ENCODE assay signal across 1 cellular context in genomic region chr7:127791790-127792189, GRCh38.
TF ChIP-seq lines count a peak whose summit lies in the region.

No MANE protein-coding gene starts in this region.

TF ChIP-seq in IMR-90, 13 proteins besides CTCF, POLR2A, EP300 and RAD21:
- TF ChIP-seq ELK1 (IDR thresholded peaks at IDR 0.05; ENCODE audit: borderline replicate concordance, low read depth, low read length) (no peak), RFX5 (IDR thresholded peaks at IDR 0.05; ENCODE audit: low read depth, low read length) (no peak), CEBPB (IDR thresholded peaks at IDR 0.05; ENCODE audit: low read depth, low read length) (peak; percentile 56; the same call in 1 of the 2 replicates)
